In the genomic region with DNA sequence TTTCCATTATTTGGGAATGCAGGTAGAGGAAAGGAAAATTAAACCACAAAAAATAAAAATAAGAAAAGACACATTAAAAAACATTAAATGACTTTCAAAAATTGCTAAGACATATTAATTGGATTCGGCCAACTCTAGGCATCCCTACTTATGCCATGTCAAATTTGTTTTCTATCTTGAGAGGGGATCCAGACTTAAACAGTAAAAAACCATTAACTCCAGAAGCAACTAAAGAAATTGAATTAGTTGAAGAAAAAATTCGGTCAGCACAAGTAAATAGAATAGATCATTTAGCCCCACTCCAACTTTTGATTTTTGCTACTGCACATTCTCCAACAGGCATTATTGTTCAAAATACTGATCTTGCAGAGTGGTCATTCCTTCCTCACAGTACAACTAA, we compare ENCODE assay signal across 1 cellular context.
A peak's percentile ranks its signal among the peaks of the same experiment; 100 is the strongest.
TF ChIP-seq lines count a peak whose summit lies in the region.

No MANE protein-coding gene starts in this region.

TF ChIP-seq in SK-N-SH treated with all-trans-retinoic acid at 6 μM for 48 hours, 23 proteins besides CTCF, POLR2A, EP300 and RAD21 (continued from another document):
- TF ChIP-seq, protein P1, sequence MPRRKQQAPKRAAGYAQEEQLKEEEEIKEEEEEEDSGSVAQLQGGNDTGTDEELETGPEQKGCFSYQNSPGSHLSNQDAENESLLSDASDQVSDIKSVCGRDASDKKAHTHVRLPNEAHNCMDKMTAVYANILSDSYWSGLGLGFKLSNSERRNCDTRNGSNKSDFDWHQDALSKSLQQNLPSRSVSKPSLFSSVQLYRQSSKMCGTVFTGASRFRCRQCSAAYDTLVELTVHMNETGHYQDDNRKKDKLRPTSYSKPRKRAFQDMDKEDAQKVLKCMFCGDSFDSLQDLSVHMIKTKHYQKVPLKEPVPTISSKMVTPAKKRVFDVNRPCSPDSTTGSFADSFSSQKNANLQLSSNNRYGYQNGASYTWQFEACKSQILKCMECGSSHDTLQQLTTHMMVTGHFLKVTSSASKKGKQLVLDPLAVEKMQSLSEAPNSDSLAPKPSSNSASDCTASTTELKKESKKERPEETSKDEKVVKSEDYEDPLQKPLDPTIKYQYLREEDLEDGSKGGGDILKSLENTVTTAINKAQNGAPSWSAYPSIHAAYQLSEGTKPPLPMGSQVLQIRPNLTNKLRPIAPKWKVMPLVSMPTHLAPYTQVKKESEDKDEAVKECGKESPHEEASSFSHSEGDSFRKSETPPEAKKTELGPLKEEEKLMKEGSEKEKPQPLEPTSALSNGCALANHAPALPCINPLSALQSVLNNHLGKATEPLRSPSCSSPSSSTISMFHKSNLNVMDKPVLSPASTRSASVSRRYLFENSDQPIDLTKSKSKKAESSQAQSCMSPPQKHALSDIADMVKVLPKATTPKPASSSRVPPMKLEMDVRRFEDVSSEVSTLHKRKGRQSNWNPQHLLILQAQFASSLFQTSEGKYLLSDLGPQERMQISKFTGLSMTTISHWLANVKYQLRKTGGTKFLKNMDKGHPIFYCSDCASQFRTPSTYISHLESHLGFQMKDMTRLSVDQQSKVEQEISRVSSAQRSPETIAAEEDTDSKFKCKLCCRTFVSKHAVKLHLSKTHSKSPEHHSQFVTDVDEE (CRISPR knock-in tag; IDR thresholded peaks at IDR 0.05): peak; percentile 64; the same call in 1 of the 2 replicates
TF ChIP-seq in SK-N-SH treated with all-trans-retinoic acid at 6 μM for 48 hours: peak in this region for 7; not testable (repeated sequence) for 16.
